8 cellular contexts compared by ENCODE assay signal in genomic region chr6:33277663-33278391, GRCh38. TPM values are rescaled to one million over a fixed set of nuclear protein-coding genes. Genes with fewer than 3 reads are reported as not detected.
DNase-seq lines count a peak whose midpoint lies in the region; ATAC-seq and TF ChIP-seq lines count a peak whose summit lies in the region.

No MANE protein-coding gene starts in this region.

- peak overlapping the region; percentile 17 for H2BK5ac ChIP-seq in mesendoderm (ENCODE audit: low read length)

- peak overlapping the region; percentile 52 for H3K18ac ChIP-seq in mesendoderm (ENCODE audit: low read length)

- TF ChIP-seq POLR2A in upper lobe of left lung (IDR thresholded peaks at IDR 0.05) = no peak

- peak overlapping the region; percentile 51 for H2AK5ac ChIP-seq in mesendoderm (ENCODE audit: low read length)

- H3K36me3 ChIP-seq in mesendoderm (ENCODE audit: control insufficient read depth, insufficient read depth, low read length) (peaks cover 17% of the 10 kb centered on the region), upper lobe of left lung (peaks cover 0 to 80% (median 44%) of the 10 kb centered on the region in 4 donors)

- peaks cover 25% of the 10 kb centered on the region for H3K79me2 ChIP-seq in mesendoderm (ENCODE audit: control insufficient read depth, insufficient read depth, low read length)

- H3K27ac ChIP-seq in RWPE1 = peak overlapping the region; percentile 95
- peak overlapping the region; percentile 94 for H3K27ac ChIP-seq in mesendoderm (ENCODE audit: low read depth, low read length)
- peak overlapping the region; percentile 89 to 97 (median 92) for H3K27ac ChIP-seq in upper lobe of left lung

- H3K23ac ChIP-seq in mesendoderm (ENCODE audit: low read length) = peak overlapping the region; percentile 45

- no peak for TF ChIP-seq EP300 in upper lobe of left lung (IDR thresholded peaks at IDR 0.05)

- no peak overlapping the region for H3K4ac ChIP-seq in mesendoderm (ENCODE audit: low read depth, low read length)

- H3K4me2 ChIP-seq in mesendoderm (ENCODE audit: low read length) = peak overlapping the region; percentile 91

- peak overlapping the region; percentile 70 for H3K4me3 ChIP-seq in choroid plexus epithelial cell (ENCODE audit: low read depth, low read length)
- peak overlapping the region; percentile 42 for H3K4me3 ChIP-seq in mesendoderm (ENCODE audit: low read length)
- H3K4me3 ChIP-seq in upper lobe of left lung = peak overlapping the region; percentile 63 to 91 (median 73)

- DNase-seq in activated T-cell treated with anti-CD3 and anti-CD28 coated beads for 48 hours (ENCODE audit: low read depth) (peak; percentile 30), activated T-cell treated with anti-CD3 and anti-CD28 coated beads for 4 hours (no peak), RWPE1 (ENCODE audit: low spot score) (no peak), choroid plexus epithelial cell (ENCODE audit: low read depth) (no peak), mesendoderm (no peak), upper lobe of left lung (no peak), DMS79 (lab: John Stamatoyannopoulos, UW) (no peak)

- no peak overlapping the region for H2BK120ac ChIP-seq in mesendoderm (ENCODE audit: low read depth, low read length)

- no peak overlapping the region for H4K8ac ChIP-seq in mesendoderm (ENCODE audit: low read depth, low read length)

- peaks cover 6% of the 10 kb centered on the region for H3K79me1 ChIP-seq in mesendoderm (ENCODE audit: low read length)

- POLR2A ChIA-PET in RWPE1 (lab: Yijun Ruan, JAX; ENCODE audit: low non-redundant PET) = interaction anchor here (0.6 to 1.9 kb wide), 3 partner anchors 11 to 78 kb away, joined by 3 to 14 read pairs (median 6); partner anchors contain the start of genes PFDN6, RGL2 and WDR46

- H2BK15ac ChIP-seq in mesendoderm (replicated peaks; ENCODE audit: low read depth) = no peak overlapping the region

- peak overlapping the region; percentile 100 for H3K9ac ChIP-seq in mesendoderm (ENCODE audit: low read length)

- H3K27me3 ChIP-seq in mesendoderm (ENCODE audit: insufficient read depth, low read length, poor library complexity) = no peaks in the 10 kb centered on the region
- no peaks in the 10 kb centered on the region for H3K27me3 ChIP-seq in upper lobe of left lung

- H3K4me1 ChIP-seq in mesendoderm (ENCODE audit: control insufficient read depth, low read depth, low read length) (peaks cover 6% of the 10 kb centered on the region), upper lobe of left lung (peaks cover 45 to 63% (median 54%) of the 10 kb centered on the region in 4 donors)

- CTCF ChIA-PET in RWPE1 (lab: Yijun Ruan, JAX) = interaction anchor here (0.6 to 1.4 kb wide), 6 partner anchors 11 to 129 kb away, joined by 3 to 7 read pairs (median 4); partner anchors contain the start of genes PFDN6, RGL2 and WDR46

- no CpG with 5 or more reads among the region's 39 CpGs for WGBS in mesendoderm (ENCODE audit: extremely low coverage, insufficient coverage, low lambda C conversion rate)
- 27 to 45% methylated on average over 25 to 26 of the region's 39 CpGs for WGBS in upper lobe of left lung, 2 donors

- ATAC-seq in upper lobe of left lung (ENCODE audit: low FRiP score in 2 of 2) (peak; percentile 2 to 21), HG02852 (IDR thresholded peaks at IDR 0.05; ENCODE audit: unreplicated experiment) (no peak)

- TF ChIP-seq CTCF in RWPE1 (conservative IDR thresholded peaks at IDR 0.05; ENCODE audit: low read depth) (no peak), choroid plexus epithelial cell (conservative IDR thresholded peaks at IDR 0.05; ENCODE audit: low read depth, low read length) (no peak), upper lobe of left lung (IDR thresholded peaks at IDR 0.05) (peak in 1 of 6 experiments; percentile 5)

- no peaks in the 10 kb centered on the region for H3K9me3 ChIP-seq in upper lobe of left lung

- no peak overlapping the region for H4K5ac ChIP-seq in mesendoderm (ENCODE audit: low read length)

- H3K56ac ChIP-seq in mesendoderm (ENCODE audit: low read length) = peak overlapping the region; percentile 90

RNA-seq across cellular contexts. Expression of gene B3GALT4, which starts 0.9 kb away (rescaled TPM):
- polyA plus RNA-seq in mesendoderm (2013, experiment 1 of 2) = 0.73 TPM
- polyA plus RNA-seq in mesendoderm (2013, experiment 2 of 2) = 0.92 TPM
- total RNA-seq in upper lobe of left lung = 10 to 100 TPM; 20.1 to 29.7 (median 23.2) TPM

RNA-seq across cellular contexts. Expression of gene RPS18, which starts 6.0 kb away (rescaled TPM):
- polyA plus RNA-seq in mesendoderm (2013, experiment 1 of 2) = 7,321 TPM
- 7,202 TPM for polyA plus RNA-seq in mesendoderm (2013, experiment 2 of 2)
- 1,000 to 10,000 TPM in 4 of 6 donors, 100 to 1,000 TPM in 2; 535 to 2,038 (median 1,627) TPM for total RNA-seq in upper lobe of left lung

RNA-seq across cellular contexts. Expression of gene VPS52, which starts 6.2 kb away (rescaled TPM):
- polyA plus RNA-seq in mesendoderm (2013, experiment 1 of 2) = 39.9 TPM
- polyA plus RNA-seq in mesendoderm (2013, experiment 2 of 2) = 39.6 TPM
- 100 to 1,000 TPM in 1 of 6 donors, 10 to 100 TPM in 5; 30.1 to 170 (median 45.8) TPM for total RNA-seq in upper lobe of left lung

RNA-seq across cellular contexts. Expression of gene WDR46, which starts 11.2 kb away (rescaled TPM):
- polyA plus RNA-seq in mesendoderm (2013, experiment 1 of 2) = 116 TPM
- polyA plus RNA-seq in mesendoderm (2013, experiment 2 of 2) = 117 TPM
- 10 to 100 TPM; 21.1 to 50.3 (median 41.7) TPM for total RNA-seq in upper lobe of left lung

RNA-seq across cellular contexts. Expression of gene PFDN6, which starts 11.6 kb away (rescaled TPM):
- 82.0 TPM for polyA plus RNA-seq in mesendoderm (2013, experiment 1 of 2)
- 81.7 TPM for polyA plus RNA-seq in mesendoderm (2013, experiment 2 of 2)
- 10 to 100 TPM; 13.8 to 42.9 (median 30.7) TPM for total RNA-seq in upper lobe of left lung
